In the genomic region with DNA sequence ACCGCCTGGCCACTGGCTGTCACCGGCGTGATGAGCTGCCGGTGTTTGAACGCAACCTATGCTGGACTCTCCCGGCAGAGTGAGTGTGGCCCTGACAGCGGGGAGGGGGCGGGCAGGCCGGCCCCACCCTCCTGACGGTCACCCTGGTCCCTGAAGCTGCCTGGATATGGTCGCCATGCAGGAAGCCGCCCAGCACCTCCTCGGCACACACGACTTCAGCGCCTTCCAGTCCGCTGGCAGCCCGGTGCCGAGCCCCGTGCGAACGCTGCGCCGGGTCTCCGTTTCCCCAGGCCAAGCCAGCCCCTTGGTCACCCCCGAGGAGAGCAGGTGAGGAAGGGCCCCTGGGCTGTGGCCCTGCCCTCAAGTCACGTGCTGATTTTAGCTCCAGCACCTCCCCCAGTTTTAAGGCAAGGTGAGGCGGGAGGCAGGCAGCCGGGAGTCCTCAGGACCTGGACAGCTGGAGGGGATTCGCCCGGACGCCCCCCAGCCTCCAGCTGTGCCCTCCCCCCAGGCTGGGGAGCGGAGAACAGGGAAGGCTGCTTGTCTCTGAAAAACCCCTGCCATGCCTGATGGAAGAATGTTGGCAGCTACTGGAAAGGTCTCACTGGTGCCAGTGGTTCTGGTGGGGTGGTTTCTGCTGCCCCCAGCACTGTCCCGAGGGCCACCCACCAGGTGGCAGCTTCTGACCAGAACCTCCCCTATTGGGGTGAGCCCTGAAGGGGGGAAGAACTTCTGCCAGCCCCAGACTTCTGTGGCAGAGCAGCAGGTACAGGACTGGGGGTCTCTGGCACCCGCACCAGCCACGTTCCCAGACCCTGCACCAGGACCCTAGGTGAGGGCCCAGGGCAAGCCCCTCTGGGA, we compare ENCODE assay signal across 9 cellular contexts. TPM values are rescaled to one million over a fixed set of nuclear protein-coding genes. Genes with fewer than 3 reads are reported as not detected.
A peak's percentile ranks its signal among the peaks of the same experiment; 100 is the strongest.
DNase-seq lines count a peak whose midpoint lies in the region; ATAC-seq, FAIRE-seq and TF ChIP-seq lines count a peak whose summit lies in the region.
"Had no signal": no experiment of that assay in that cellular context is flagged by ENCODE, and none has a peak within 500 bp of the region (broad histone marks: within the 10 kb centered on the region; RNA-seq: fewer than 3 reads in every experiment).

No MANE protein-coding gene starts in this region.

- peaks cover 27 to 48% (median 34%) of the 10 kb centered on the region in 3 donors for H3K36me3 ChIP-seq in esophagus squamous epithelium
- peaks cover 20% of the 10 kb centered on the region for H3K36me3 ChIP-seq in rectal smooth muscle tissue (ENCODE audit: control insufficient read depth, insufficient read depth, low read length)

- no peak for TF ChIP-seq CTCF in esophagus squamous epithelium (IDR thresholded peaks at IDR 0.05)

- intact Hi-C loops in esophagus squamous epithelium (cut with DNase I): no loop called here

- peak overlapping the region; percentile 95 to 99 (median 98) for H3K27ac ChIP-seq in esophagus squamous epithelium
- no peak overlapping the region for H3K27ac ChIP-seq in rectal smooth muscle tissue (ENCODE audit: low read depth, low read length)

- DNase-seq in GM12891 (ENCODE audit: insufficient read length, low spot score): no peak
- no peak for DNase-seq in esophagus squamous epithelium (lab: John Stamatoyannopoulos, UW)
- no peak for DNase-seq in NCI-H1048 (lab: John Stamatoyannopoulos, UW)
- no peak for DNase-seq in HuH-7 (ENCODE audit: low spot score)
- DNase-seq in activated CD4-positive, alpha-beta T cell treated with anti-CD3 and anti-CD28 coated beads, Interleukin-2, amount 50 U/mL, for 48 hours: no peak
- DNase-seq: activated effector memory CD4-positive, alpha-beta T cell treated with Interleukin-2 at 50 U/mL for 16 hours had no signal

- no peaks in the 10 kb centered on the region for H3K9me3 ChIP-seq in esophagus squamous epithelium

- H3K4me1 ChIP-seq in esophagus squamous epithelium (peaks cover 40 to 61% (median 49%) of the 10 kb centered on the region in 3 donors), rectal smooth muscle tissue (ENCODE audit: control insufficient read depth, insufficient read depth, low read length) (peaks cover 21% of the 10 kb centered on the region)

- H3K4me3 ChIP-seq in esophagus squamous epithelium (peak overlapping the region; percentile 70 to 76 (median 74)), rectal smooth muscle tissue (ENCODE audit: low read length) (peak overlapping the region; percentile 71)

- no peaks in the 10 kb centered on the region for H3K27me3 ChIP-seq in esophagus squamous epithelium
- no peaks in the 10 kb centered on the region for H3K27me3 ChIP-seq in rectal smooth muscle tissue (ENCODE audit: control insufficient read depth, insufficient read depth, low read length)

- no peak for FAIRE-seq in GM12891 (lab: Jason Lieb, UNC)

- TF ChIP-seq POLR2A in GM12891 (IDR thresholded peaks at IDR 0.05; ENCODE audit: low read depth, low read length): no peak
- TF ChIP-seq POLR2A in Raji (IDR thresholded peaks at IDR 0.05; ENCODE audit: insufficient read depth, low read depth, low read length): peak; percentile 32; the same call in 1 of the 2 replicates
- TF ChIP-seq POLR2A in esophagus squamous epithelium (IDR thresholded peaks at IDR 0.05): no peak

- no peak for ATAC-seq in GM18502 (IDR thresholded peaks at IDR 0.05; ENCODE audit: poor library complexity, unreplicated experiment)

- H3K9ac ChIP-seq in rectal smooth muscle tissue (ENCODE audit: low read length): no peak overlapping the region

- WGBS in esophagus squamous epithelium, 2 donors: 11 to 60% methylated on average over 1 to 8 of the region's 35 CpGs

TF ChIP-seq in GM12891, 5 proteins besides CTCF, POLR2A, EP300 and RAD21:
- TF ChIP-seq POLR2AphosphoS5 (IDR thresholded peaks at IDR 0.05; ENCODE audit: low read depth, low read length) (peak; percentile 8; the same call in 1 of the 2 replicates), PAX5 (IDR thresholded peaks at IDR 0.05; ENCODE audit: insufficient read depth, low read length, severe bottlenecking) (no peak)

RNA-seq across cellular contexts. Expression of gene PUSL1, which starts 1.4 kb away (rescaled TPM):
- polyA plus RNA-seq in GM12891 (2012; ENCODE audit: low read depth, missing spikeins): 10.1 TPM
- 10 to 100 TPM; 20.0 to 52.5 (median 33.2) TPM for total RNA-seq in esophagus squamous epithelium

RNA-seq across cellular contexts. Expression of gene ACAP3, which starts 2.0 kb away (rescaled TPM):
- polyA plus RNA-seq in GM12891 (2012; ENCODE audit: low read depth, missing spikeins): 16.1 TPM
- 10 to 100 TPM; 36.4 to 66.7 (median 56.9) TPM for total RNA-seq in esophagus squamous epithelium

RNA-seq across cellular contexts. Expression of gene INTS11, which starts 14.7 kb away (rescaled TPM):
- polyA plus RNA-seq in GM12891 (2012; ENCODE audit: low read depth, missing spikeins): 53.4 TPM
- total RNA-seq in esophagus squamous epithelium: 10 to 100 TPM; 61.5 to 82.0 (median 63.6) TPM

RNA-seq across cellular contexts. Expression of gene CPTP, which starts 14.8 kb away (rescaled TPM):
- polyA plus RNA-seq in GM12891 (2012; ENCODE audit: low read depth, missing spikeins): 11.6 TPM
- total RNA-seq in esophagus squamous epithelium: 10 to 100 TPM; 27.7 to 75.2 (median 33.4) TPM

RNA-seq across cellular contexts. Expression of gene TAS1R3, which starts 21.3 kb away (rescaled TPM):
- 0.50 TPM for polyA plus RNA-seq in GM12891 (2012; ENCODE audit: low read depth, missing spikeins)
- total RNA-seq in esophagus squamous epithelium: under 1 TPM; 0.13 to 0.57 (median 0.30) TPM
